Comparison of ENCODE assay signal across 10 cellular contexts in genomic region chr11:134125507-134125906, GRCh38. TPM values are rescaled to one million over a fixed set of nuclear protein-coding genes. Genes with fewer than 3 reads are reported as not detected.
A peak's percentile ranks its signal among the peaks of the same experiment; 100 is the strongest.
DNase-seq lines count a peak whose midpoint lies in the region; ATAC-seq and TF ChIP-seq lines count a peak whose summit lies in the region.
"Had no signal": no experiment of that assay in that cellular context is flagged by ENCODE, and none has a peak within 500 bp of the region (broad histone marks: within the 10 kb centered on the region; RNA-seq: fewer than 3 reads in every experiment).

No MANE protein-coding gene starts in this region.

- no peak for TF ChIP-seq POLR2A in GM18505 (IDR thresholded peaks at IDR 0.05; ENCODE audit: borderline replicate concordance, extremely low read depth, insufficient read depth, insufficient read length)

- no peaks in the 10 kb centered on the region for H3K36me3 ChIP-seq in stomach smooth muscle (ENCODE audit: control insufficient read depth in 2 of 2, insufficient read depth in 2 of 2, low read length in 2 of 2)

- peak overlapping the region; percentile 79 for H3K27ac Mint-ChIP-seq in HFFc6
- no peak overlapping the region for H3K27ac Mint-ChIP-seq in central memory CD8-positive, alpha-beta T cell (ENCODE audit: low read depth)
- H3K27ac Mint-ChIP-seq in activated CD4-positive, alpha-beta memory T cell treated with anti-CD3 and anti-CD28 coated beads for 36 hours: no peak overlapping the region
- H3K27ac Mint-ChIP-seq: activated CD4-positive, alpha-beta memory T cell treated with anti-CD3 and anti-CD28 coated beads, Interleukin-2, amount 10 ng/mL, durations not matched to agents 7 days and 5 days had no signal

- TF ChIP-seq CTCF in HFFc6 (IDR thresholded peaks at IDR 0.05): no peak

- DNase-seq in HFFc6: no peak
- no peak for DNase-seq in central memory CD8-positive, alpha-beta T cell (ENCODE audit: low spot score in 2 of 2)
- DNase-seq in medulla oblongata (ENCODE audit: extremely low spot score): peak; percentile 65
- DNase-seq in SIG-M5 (lab: John Stamatoyannopoulos, UW): no peak
- no peak for DNase-seq in activated CD4-positive, alpha-beta memory T cell treated with anti-CD3 and anti-CD28 coated beads for 36 hours
- no peak for DNase-seq in COLO668 (lab: John Stamatoyannopoulos, UW; ENCODE audit: unreplicated experiment)
- DNase-seq: activated CD4-positive, alpha-beta memory T cell treated with anti-CD3 and anti-CD28 coated beads, Interleukin-2, amount 10 ng/mL, durations not matched to agents 7 days and 5 days had no signal

- peak overlapping the region; percentile 23 to 51 for H3K9ac ChIP-seq in stomach smooth muscle (ENCODE audit: low read length in 2 of 2)

- peak overlapping the region; percentile 45 to 77 for H3K4me3 ChIP-seq in stomach smooth muscle (ENCODE audit: low read length in 2 of 2)
- H3K4me3 ChIP-seq: mucosa of descending colon had no signal

- peak overlapping the region; percentile 81 for H3K27ac ChIP-seq in stomach smooth muscle (ENCODE audit: low read length)

- H3K27me3 ChIP-seq in stomach smooth muscle (ENCODE audit: control insufficient read depth in 1 of 2, insufficient read depth in 2 of 2, low read length in 2 of 2): no peaks in the 10 kb centered on the region

- peaks cover 55% of the 10 kb centered on the region for H3K4me1 Mint-ChIP-seq in HFFc6 (ENCODE audit: low read depth)
- H3K4me1 Mint-ChIP-seq in central memory CD8-positive, alpha-beta T cell: peaks cover 9% of the 10 kb centered on the region
- peaks cover 9% of the 10 kb centered on the region for H3K4me1 Mint-ChIP-seq in activated CD4-positive, alpha-beta memory T cell treated with anti-CD3 and anti-CD28 coated beads for 36 hours (ENCODE audit: low read depth)

- intact Hi-C loops in activated CD4-positive, alpha-beta memory T cell treated with anti-CD3 and anti-CD28 coated beads for 36 hours (cut with micrococcal nuclease): no loop called here

- H3K4me1 ChIP-seq in stomach smooth muscle (ENCODE audit: control insufficient read depth, insufficient read depth, low read length): peaks cover 58% of the 10 kb centered on the region

- no peak for ATAC-seq in central memory CD8-positive, alpha-beta T cell (replicated peaks; ENCODE audit: extremely low read depth, poor library complexity, severe bottlenecking)
- ATAC-seq in GM18505 (IDR thresholded peaks at IDR 0.05; ENCODE audit: unreplicated experiment): no peak

- no peaks in the 10 kb centered on the region for H3K9me3 Mint-ChIP-seq in HFFc6
- no peaks in the 10 kb centered on the region for H3K9me3 Mint-ChIP-seq in central memory CD8-positive, alpha-beta T cell
- no peaks in the 10 kb centered on the region for H3K9me3 Mint-ChIP-seq in activated CD4-positive, alpha-beta memory T cell treated with anti-CD3 and anti-CD28 coated beads for 36 hours
- H3K9me3 Mint-ChIP-seq: activated CD4-positive, alpha-beta memory T cell treated with anti-CD3 and anti-CD28 coated beads, Interleukin-2, amount 10 ng/mL, durations not matched to agents 7 days and 5 days had no signal

- POLR2A ChIA-PET in activated CD4-positive, alpha-beta memory T cell treated with anti-CD3 and anti-CD28 coated beads for 36 hours (lab: Charles Lee): no interaction called here

- peak overlapping the region; percentile 86 for H3K4me3 Mint-ChIP-seq in HFFc6
- peak overlapping the region; percentile 38 for H3K4me3 Mint-ChIP-seq in central memory CD8-positive, alpha-beta T cell
- H3K4me3 Mint-ChIP-seq in activated CD4-positive, alpha-beta memory T cell treated with anti-CD3 and anti-CD28 coated beads for 36 hours: no peak overlapping the region
- H3K4me3 Mint-ChIP-seq: activated CD4-positive, alpha-beta memory T cell treated with anti-CD3 and anti-CD28 coated beads, Interleukin-2, amount 10 ng/mL, durations not matched to agents 7 days and 5 days had no signal

- H3K27me3 Mint-ChIP-seq in HFFc6 (ENCODE audit: insufficient read depth): no peaks in the 10 kb centered on the region
- H3K27me3 Mint-ChIP-seq in central memory CD8-positive, alpha-beta T cell: peaks cover 77% of the 10 kb centered on the region
- H3K27me3 Mint-ChIP-seq in activated CD4-positive, alpha-beta memory T cell treated with anti-CD3 and anti-CD28 coated beads for 36 hours: peaks cover 23% of the 10 kb centered on the region

- no peaks in the 10 kb centered on the region for H3K9me3 ChIP-seq in stomach smooth muscle (ENCODE audit: control insufficient read depth in 2 of 2, low read length in 2 of 2)
- H3K9me3 ChIP-seq: mucosa of descending colon had no signal

- CTCF ChIA-PET in activated CD4-positive, alpha-beta memory T cell treated with anti-CD3 and anti-CD28 coated beads for 36 hours (lab: Charles Lee): no interaction called here

- H3K36me3 Mint-ChIP-seq in HFFc6 (ENCODE audit: low read depth): no peaks in the 10 kb centered on the region
- H3K36me3 Mint-ChIP-seq in central memory CD8-positive, alpha-beta T cell (ENCODE audit: insufficient read depth): no peaks in the 10 kb centered on the region
- H3K36me3 Mint-ChIP-seq in activated CD4-positive, alpha-beta memory T cell treated with anti-CD3 and anti-CD28 coated beads for 36 hours: peaks cover 10% of the 10 kb centered on the region

RNA-seq across cellular contexts. Expression of gene JAM3, which starts 56.6 kb away (rescaled TPM):
- 10 to 100 TPM; 49.6 to 58.6 (median 55.2) TPM for total RNA-seq in HFFc6 (2021; fragmentation: NEBNext Ultra II Directional; extraction: Animal tissue kit (Norgen Biotek cat#: 25700))
- 1 to 10 TPM; 6.3 to 9.0 TPM for total RNA-seq in activated CD4-positive, alpha-beta memory T cell treated with anti-CD3 and anti-CD28 coated beads for 36 hours

Comparison
In these comparisons a context has a peak if more than half of its experiments do, and no peak if none do; other contexts are left out.
1. RNA of gene JAM3, which starts 56.6 kb away (total RNA-seq): 49.6 to 58.6 TPM in HFFc6; 6.3 to 9.0 TPM in activated CD4-positive, alpha-beta memory T cell treated with anti-CD3 and anti-CD28 coated beads for 36 hours; every median in the first group is over 4 times any median in the second.